ENCODE assay signal across 8 cellular contexts in the genomic region with DNA sequence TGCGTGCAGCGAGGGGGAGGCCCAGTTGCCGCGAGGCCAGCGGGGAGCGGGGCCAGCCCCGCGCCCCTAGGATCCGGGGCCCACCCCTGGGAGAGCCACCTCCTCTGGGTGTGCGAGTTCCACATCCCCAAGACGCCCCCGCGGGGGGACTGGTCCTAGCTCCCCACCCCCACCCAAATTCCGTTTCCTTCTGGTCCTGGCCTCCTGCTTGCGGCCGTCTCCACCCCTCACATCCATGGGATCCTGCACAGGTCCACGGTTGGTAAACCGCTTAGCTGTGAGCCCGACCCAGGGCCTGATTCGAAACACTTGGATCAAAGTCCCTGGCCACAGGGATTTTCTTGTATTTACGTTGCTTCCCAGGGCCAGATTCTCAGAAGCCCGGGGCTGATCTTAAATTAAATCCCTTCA. TPM values are rescaled to one million over a fixed set of nuclear protein-coding genes. Genes with fewer than 3 reads are reported as not detected.
DNase-seq lines count a peak whose midpoint lies in the region; ATAC-seq and TF ChIP-seq lines count a peak whose summit lies in the region.

No MANE protein-coding gene starts in this region.

- H3K4me3 ChIP-seq in ascending aorta (peak overlapping the region; percentile 75 to 88), iPS-18c (ENCODE audit: insufficient read depth, low read depth, low read length) (peak overlapping the region; percentile 87), skin epidermis (peak overlapping the region; percentile 34 to 54 (median 43)), mucosa of descending colon (no peak overlapping the region)

- H3K36me3 ChIP-seq in ascending aorta (no peaks in the 10 kb centered on the region), mucosa of descending colon (ENCODE audit: low read depth) (no peaks in the 10 kb centered on the region)

- no peaks in the 10 kb centered on the region for H3K9me3 ChIP-seq in ascending aorta
- H3K9me3 ChIP-seq in iPS-18c (ENCODE audit: control insufficient read depth, insufficient read depth, low read length) = peaks cover 4% of the 10 kb centered on the region
- no peaks in the 10 kb centered on the region for H3K9me3 ChIP-seq in mucosa of descending colon

- peak overlapping the region; percentile 91 to 94 for H3K27ac ChIP-seq in ascending aorta
- H3K27ac ChIP-seq in skin epidermis = peak overlapping the region in 20 of 21 experiments; percentile 72 to 95 (median 83)

- no peak for ATAC-seq in mucosa of descending colon

- intact Hi-C loops in ascending aorta (cut with DNase I) (loop anchor here (2.0 to 5.0 kb wide), 3 partner anchors 45 to 366 kb away; a partner anchor contains a TSS), mucosa of descending colon (cut with DNase I, micrococcal nuclease) (no loop called here)

- H3K4me1 ChIP-seq in ascending aorta = peaks cover 0 to 11% of the 10 kb centered on the region in 2 donors
- no peaks in the 10 kb centered on the region for H3K4me1 ChIP-seq in mucosa of descending colon (ENCODE audit: low read depth)

- DNase-seq in HK-2 (ENCODE audit: unreplicated experiment) (peak; percentile 82), ascending aorta (ENCODE audit: low spot score in 2 of 2) (no peak), mucosa of descending colon (no peak), GF-D8 (lab: John Stamatoyannopoulos, UW) (no peak), NCI-H1694 treated with DMSO at 0.1 percent for 48 hours (lab: John Stamatoyannopoulos, UW) (no peak), dedifferentiated amniotic fluid mesenchymal stem cell (ENCODE audit: extremely low spot score) (no peak)

- TF ChIP-seq CTCF in ascending aorta (IDR thresholded peaks at IDR 0.05) (no peak), mucosa of descending colon (IDR thresholded peaks at IDR 0.05) (no peak)

- no peaks in the 10 kb centered on the region for H3K27me3 ChIP-seq in ascending aorta

RNA-seq across cellular contexts. Expression of a gene that starts 0.3 kb away (rescaled TPM):
- total RNA-seq in ascending aorta = 47.4 TPM
- 10 to 100 TPM in 1 of 3 donors, 1 to 10 TPM in 2; 1.8 to 18.9 (median 1.9) TPM for total RNA-seq in mucosa of descending colon

RNA-seq across cellular contexts. Expression of a gene that starts 45.1 kb away (rescaled TPM):
- total RNA-seq in ascending aorta (9.9 TPM), mucosa of descending colon (10 to 100 TPM; 28.0 to 43.3 (median 41.2) TPM)

RNA-seq across cellular contexts. Expression of a gene that starts 45.3 kb away (rescaled TPM):
- total RNA-seq in ascending aorta (1.4 TPM), mucosa of descending colon (10 to 100 TPM; 20.4 to 32.4 (median 21.8) TPM)

RNA-seq across cellular contexts. Expression of a gene that starts 56.5 kb away (rescaled TPM):
- 144 TPM for total RNA-seq in ascending aorta
- total RNA-seq in mucosa of descending colon = 10 to 100 TPM in 1 of 3 donors, 1 to 10 TPM in 1, under 1 TPM in 1; 0.63 to 10.2 (median 1.5) TPM
